In genomic region chr6:16832721-16833120, GRCh38 we compare ENCODE assay signal across 14 cellular contexts.
DNase-seq lines count a peak whose midpoint lies in the region.
"Had no signal": no experiment of that assay in that cellular context is flagged by ENCODE, and none has a peak within 500 bp of the region (broad histone marks: within the 10 kb centered on the region; RNA-seq: fewer than 3 reads in every experiment).

No MANE protein-coding gene starts in this region.

- H2AFZ ChIP-seq in neuronal stem cell (ENCODE audit: low read length), result no peak overlapping the region

- no peak overlapping the region for H2BK5ac ChIP-seq in neuronal stem cell (ENCODE audit: low read length)

- WGBS in neuronal stem cell (ENCODE audit: extremely low coverage in 2 of 2, insufficient read length in 2 of 2, insufficient replicate concordance in 1 of 2), 2 donors, result no CpG with 5 or more reads among the region's 6 CpGs

- H3K23ac ChIP-seq in neuronal stem cell (ENCODE audit: low read depth, low read length, poor library complexity), result no peak overlapping the region

- no peaks in the 10 kb centered on the region for H3K79me1 ChIP-seq in neuronal stem cell (ENCODE audit: low read depth, low read length)

- H3K18ac ChIP-seq in neuronal stem cell (ENCODE audit: low read length), result peak overlapping the region; percentile 81

- H3K4me3 Mint-ChIP-seq in activated naive CD4-positive, alpha-beta T cell treated with anti-CD3 and anti-CD28 coated beads, Interleukin-2, amount 50 U/mL, for 24 hours, result no peak overlapping the region
- H3K4me3 Mint-ChIP-seq in dendritic cell treated with granulocyte-macrophage colony-stimulating factor and Interleukin-4, amounts not matched to agents 40 ng/mL and 50 ng/mL, for 4 days, result no peak overlapping the region
- H3K4me3 Mint-ChIP-seq: CD8-positive, alpha-beta T cell; H9 had no signal

- peaks cover 4 to 15% of the 10 kb centered on the region in 2 donors for H3K4me1 ChIP-seq in neuronal stem cell (ENCODE audit: control insufficient read depth in 2 of 2, insufficient read depth in 1 of 2, low read depth in 1 of 2, low read length in 2 of 2)

- no peaks in the 10 kb centered on the region for H3K27me3 ChIP-seq in neuronal stem cell (ENCODE audit: control insufficient read depth in 3 of 3, insufficient read depth in 3 of 3, low read depth in 1 of 3, low read length in 3 of 3)
- H3K27me3 ChIP-seq: BLaER1 had no signal

- no peak overlapping the region for H3K4me3 ChIP-seq in neuronal stem cell (ENCODE audit: low read length in 2 of 2)
- H3K4me3 ChIP-seq: BLaER1 had no signal

- H3K14ac ChIP-seq in neuronal stem cell (ENCODE audit: low read length), result no peak overlapping the region

- intact Hi-C loops in dendritic cell treated with granulocyte-macrophage colony-stimulating factor and Interleukin-4, amounts not matched to agents 40 ng/mL and 50 ng/mL, for 4 days (cut with micrococcal nuclease), result no loop called here

- no peak overlapping the region for H3K9ac ChIP-seq in neuronal stem cell (ENCODE audit: low read depth, low read length, poor library complexity)
- H3K9ac ChIP-seq: BLaER1 had no signal

- no peaks in the 10 kb centered on the region for H3K9me3 ChIP-seq in neuronal stem cell (replicated peaks in 1 of 2; ENCODE audit: control insufficient read depth in 2 of 2, insufficient read depth in 1 of 2, low read depth in 1 of 2, low read length in 2 of 2)
- H3K9me3 ChIP-seq: BLaER1 had no signal

- H3K4me1 Mint-ChIP-seq in activated naive CD4-positive, alpha-beta T cell treated with anti-CD3 and anti-CD28 coated beads, Interleukin-2, amount 50 U/mL, for 24 hours, result peaks cover 16% of the 10 kb centered on the region
- peaks cover 63% of the 10 kb centered on the region for H3K4me1 Mint-ChIP-seq in dendritic cell treated with granulocyte-macrophage colony-stimulating factor and Interleukin-4, amounts not matched to agents 40 ng/mL and 50 ng/mL, for 4 days (ENCODE audit: low read depth)
- H3K4me1 Mint-ChIP-seq: H9 had no signal

- H3K36me3 ChIP-seq in neuronal stem cell (replicated peaks in 1 of 2; ENCODE audit: control insufficient read depth in 2 of 2, insufficient read depth in 2 of 2, low read length in 2 of 2), result no peaks in the 10 kb centered on the region
- H3K36me3 ChIP-seq: BLaER1 had no signal

- H3K27ac ChIP-seq in neuronal stem cell (replicated peaks; ENCODE audit: low read length), result no peak overlapping the region
- H3K27ac ChIP-seq: BLaER1 had no signal

- no peaks in the 10 kb centered on the region for H3K9me3 Mint-ChIP-seq in activated naive CD4-positive, alpha-beta T cell treated with anti-CD3 and anti-CD28 coated beads, Interleukin-2, amount 50 U/mL, for 24 hours
- no peaks in the 10 kb centered on the region for H3K9me3 Mint-ChIP-seq in dendritic cell treated with granulocyte-macrophage colony-stimulating factor and Interleukin-4, amounts not matched to agents 40 ng/mL and 50 ng/mL, for 4 days
- H3K9me3 Mint-ChIP-seq: CD8-positive, alpha-beta T cell; H9 had no signal

- H3K27ac Mint-ChIP-seq in activated naive CD4-positive, alpha-beta T cell treated with anti-CD3 and anti-CD28 coated beads, Interleukin-2, amount 50 U/mL, for 24 hours, result peak overlapping the region; percentile 49
- H3K27ac Mint-ChIP-seq in dendritic cell treated with granulocyte-macrophage colony-stimulating factor and Interleukin-4, amounts not matched to agents 40 ng/mL and 50 ng/mL, for 4 days, result peak overlapping the region; percentile 89
- H3K27ac Mint-ChIP-seq: CD8-positive, alpha-beta T cell; H9 had no signal

- H2BK15ac ChIP-seq in neuronal stem cell (ENCODE audit: low read length), result peak overlapping the region; percentile 79

- peak overlapping the region; percentile 11 for H2AK5ac ChIP-seq in neuronal stem cell (ENCODE audit: low read depth, low read length)

- no peak overlapping the region for H4K91ac ChIP-seq in neuronal stem cell (ENCODE audit: low read depth, low read length, poor library complexity)

- no peak overlapping the region for H3K4me2 ChIP-seq in neuronal stem cell (ENCODE audit: insufficient read depth, low read length, poor library complexity, severe bottlenecking)
- H3K4me2 ChIP-seq: BLaER1 had no signal

- H2BK12ac ChIP-seq in neuronal stem cell (ENCODE audit: low read length), result peak overlapping the region; percentile 8

- no peak overlapping the region for H2BK120ac ChIP-seq in neuronal stem cell (ENCODE audit: low read depth, low read length)

- peaks cover 3% of the 10 kb centered on the region for H3K27me3 Mint-ChIP-seq in activated naive CD4-positive, alpha-beta T cell treated with anti-CD3 and anti-CD28 coated beads, Interleukin-2, amount 50 U/mL, for 24 hours
- H3K27me3 Mint-ChIP-seq in dendritic cell treated with granulocyte-macrophage colony-stimulating factor and Interleukin-4, amounts not matched to agents 40 ng/mL and 50 ng/mL, for 4 days, result no peaks in the 10 kb centered on the region

- no peak for DNase-seq in activated naive CD4-positive, alpha-beta T cell treated with Interleukin-2 at 50 U/mL for 16 hours
- DNase-seq in neuronal stem cell (ENCODE audit: low spot score) (no peak), DMS 273 treated with DMSO at 0.1 percent for 48 hours (lab: John Stamatoyannopoulos, UW) (no peak), inferior parietal cortex (ENCODE audit: extremely low spot score) (no peak)
- no peak for DNase-seq in central memory CD4-positive, alpha-beta T cell
- DNase-seq: 8988T; Calu3; CD8-positive, alpha-beta T cell; DMS53; DND-41; H9 had no signal

- H3K4ac ChIP-seq in neuronal stem cell (ENCODE audit: low read length), result peak overlapping the region; percentile 24

- H3K36me3 Mint-ChIP-seq in activated naive CD4-positive, alpha-beta T cell treated with anti-CD3 and anti-CD28 coated beads, Interleukin-2, amount 50 U/mL, for 24 hours, result no peaks in the 10 kb centered on the region
- no peaks in the 10 kb centered on the region for H3K36me3 Mint-ChIP-seq in dendritic cell treated with granulocyte-macrophage colony-stimulating factor and Interleukin-4, amounts not matched to agents 40 ng/mL and 50 ng/mL, for 4 days (ENCODE audit: low read depth)
- H3K36me3 Mint-ChIP-seq: CD8-positive, alpha-beta T cell had no signal

- no peak overlapping the region for H4K8ac ChIP-seq in neuronal stem cell (ENCODE audit: low read depth, low read length)
